Comparison of ENCODE assay signal across 16 cellular contexts in the genomic region with DNA sequence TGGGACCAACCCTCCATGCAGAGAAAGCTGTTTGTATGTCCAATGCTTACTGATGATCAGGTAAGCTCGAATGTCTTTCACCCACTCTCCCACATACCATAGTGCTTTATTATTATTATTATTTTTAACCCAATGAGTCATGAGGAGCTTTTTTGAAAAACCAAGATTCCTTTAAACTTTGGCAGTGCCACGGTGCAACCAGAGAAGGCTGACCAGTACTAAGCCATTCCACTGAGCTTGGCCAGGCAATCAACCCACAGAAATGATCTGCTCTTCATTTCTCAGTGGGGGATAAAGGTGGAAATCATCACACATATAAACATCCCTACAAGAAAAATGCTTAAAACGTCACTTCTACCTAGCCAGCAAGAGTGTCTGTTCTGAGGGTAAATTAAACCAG. TPM values are rescaled to one million over a fixed set of nuclear protein-coding genes. Genes with fewer than 3 reads are reported as not detected.
DNase-seq lines count a peak whose midpoint lies in the region; ATAC-seq, FAIRE-seq and TF ChIP-seq lines count a peak whose summit lies in the region.
"Had no signal": no experiment of that assay in that cellular context is flagged by ENCODE, and none has a peak within 500 bp of the region (broad histone marks: within the 10 kb centered on the region; RNA-seq: fewer than 3 reads in every experiment).

No MANE protein-coding gene starts in this region.

- H3K27ac ChIP-seq in GM23338 (ENCODE audit: low read depth), result peak overlapping the region; percentile 64; the same call in 1 of the 2 replicates
- H3K27ac ChIP-seq in astrocyte (ENCODE audit: low read depth, low read length), result no peak overlapping the region

- CTCF ChIA-PET in activated CD4-positive, alpha-beta memory T cell treated with anti-CD3 and anti-CD28 coated beads, Interleukin-2, amount 10 ng/mL, durations not matched to agents 7 days and 5 days (lab: Charles Lee), result no interaction called here

- no peak overlapping the region for H3K4me3 ChIP-seq in GM23338
- H3K4me3 ChIP-seq in astrocyte (ENCODE audit: insufficient read depth, low read depth, low read length), result no peak overlapping the region
- no peak overlapping the region for H3K4me3 ChIP-seq in choroid plexus epithelial cell (ENCODE audit: low read depth, low read length)

- H3K4me1 ChIP-seq in GM23338 (ENCODE audit: insufficient read depth), result peaks cover 50% of the 10 kb centered on the region
- no peaks in the 10 kb centered on the region for H3K4me1 ChIP-seq in astrocyte (ENCODE audit: insufficient read depth, low read length)

- H3K36me3 Mint-ChIP-seq in GM23338 (ENCODE audit: low read depth) (no peaks in the 10 kb centered on the region), astrocyte (ENCODE audit: low read depth, unreplicated experiment) (no peaks in the 10 kb centered on the region)
- H3K36me3 Mint-ChIP-seq in activated CD4-positive, alpha-beta memory T cell treated with anti-CD3 and anti-CD28 coated beads, Interleukin-2, amount 10 ng/mL, durations not matched to agents 7 days and 5 days (ENCODE audit: low read depth), result no peaks in the 10 kb centered on the region
- H3K36me3 Mint-ChIP-seq: CD4-positive, CD25-positive, alpha-beta regulatory T cell had no signal

- H3K27ac Mint-ChIP-seq in GM23338, result no peak overlapping the region
- H3K27ac Mint-ChIP-seq in astrocyte (ENCODE audit: unreplicated experiment), result no peak overlapping the region
- H3K27ac Mint-ChIP-seq in activated CD4-positive, alpha-beta memory T cell treated with anti-CD3 and anti-CD28 coated beads, Interleukin-2, amount 10 ng/mL, durations not matched to agents 7 days and 5 days, result no peak overlapping the region
- H3K27ac Mint-ChIP-seq: CD4-positive, CD25-positive, alpha-beta regulatory T cell had no signal

- H3K36me3 ChIP-seq in GM23338 (ENCODE audit: insufficient read depth) (no peaks in the 10 kb centered on the region), astrocyte (ENCODE audit: insufficient read depth, low read length) (no peaks in the 10 kb centered on the region)
- H3K36me3 ChIP-seq: BE2C had no signal

- peaks cover 24% of the 10 kb centered on the region for H3K79me2 ChIP-seq in GM23338 (replicated peaks; ENCODE audit: insufficient read depth)
- no peaks in the 10 kb centered on the region for H3K79me2 ChIP-seq in astrocyte (ENCODE audit: insufficient read depth, low read length)

- POLR2A ChIA-PET in activated CD4-positive, alpha-beta memory T cell treated with anti-CD3 and anti-CD28 coated beads, Interleukin-2, amount 10 ng/mL, durations not matched to agents 7 days and 5 days (lab: Charles Lee), result no interaction called here

- H3K9me2 ChIP-seq in GM23338 (ENCODE audit: insufficient read depth), result no peaks in the 10 kb centered on the region

- peak overlapping the region; percentile 19; the same call in 1 of the 2 replicates for H3K4me2 ChIP-seq in GM23338
- H3K4me2 ChIP-seq in astrocyte (ENCODE audit: low read length), result no peak overlapping the region

- H3K9ac ChIP-seq in astrocyte (ENCODE audit: low read length), result no peak overlapping the region

- no peak for FAIRE-seq in astrocyte (lab: Jason Lieb, UNC)
- FAIRE-seq: GM12892, H1 had no signal

- H4K20me1 ChIP-seq in GM23338 (replicated peaks; ENCODE audit: insufficient read depth) (no peaks in the 10 kb centered on the region), astrocyte (ENCODE audit: insufficient read depth, low read length) (no peaks in the 10 kb centered on the region)

- H3K9me3 Mint-ChIP-seq in GM23338 (no peaks in the 10 kb centered on the region), astrocyte (ENCODE audit: unreplicated experiment) (no peaks in the 10 kb centered on the region)
- H3K9me3 Mint-ChIP-seq in activated CD4-positive, alpha-beta memory T cell treated with anti-CD3 and anti-CD28 coated beads, Interleukin-2, amount 10 ng/mL, durations not matched to agents 7 days and 5 days, result no peaks in the 10 kb centered on the region
- H3K9me3 Mint-ChIP-seq: H9 had no signal

- no peaks in the 10 kb centered on the region for H3F3A ChIP-seq in GM23338 (replicated peaks; ENCODE audit: low read depth)

- H2AFZ ChIP-seq in GM23338, result no peak overlapping the region
- H2AFZ ChIP-seq in astrocyte (ENCODE audit: low read depth, low read length), result no peak overlapping the region

- TF ChIP-seq CTCF in GM23338 (conservative IDR thresholded peaks at IDR 0.05; ENCODE audit: low read depth in 2 of 2), result no peak
- TF ChIP-seq CTCF in astrocyte (IDR thresholded peaks at IDR 0.05; ENCODE audit: insufficient read depth, low read depth, low read length), result no peak
- no peak for TF ChIP-seq CTCF in choroid plexus epithelial cell (conservative IDR thresholded peaks at IDR 0.05; ENCODE audit: low read depth, low read length)

- H3K27me3 ChIP-seq in GM23338 (ENCODE audit: insufficient read depth), result no peaks in the 10 kb centered on the region
- no peaks in the 10 kb centered on the region for H3K27me3 ChIP-seq in astrocyte (ENCODE audit: insufficient read depth, low read length)
- H3K27me3 ChIP-seq: BE2C had no signal

- H3K4me1 Mint-ChIP-seq in GM23338 (peaks cover 46% of the 10 kb centered on the region), astrocyte (ENCODE audit: low read depth, unreplicated experiment) (peaks cover 24% of the 10 kb centered on the region)
- H3K4me1 Mint-ChIP-seq in activated CD4-positive, alpha-beta memory T cell treated with anti-CD3 and anti-CD28 coated beads, Interleukin-2, amount 10 ng/mL, durations not matched to agents 7 days and 5 days, result no peaks in the 10 kb centered on the region
- H3K4me1 Mint-ChIP-seq: CD4-positive, CD25-positive, alpha-beta regulatory T cell had no signal

- H3K27me3 Mint-ChIP-seq in GM23338 (ENCODE audit: insufficient read depth, low read depth, poor library complexity) (peaks cover 2% of the 10 kb centered on the region), astrocyte (ENCODE audit: low read depth, unreplicated experiment) (no peaks in the 10 kb centered on the region)
- no peaks in the 10 kb centered on the region for H3K27me3 Mint-ChIP-seq in activated CD4-positive, alpha-beta memory T cell treated with anti-CD3 and anti-CD28 coated beads, Interleukin-2, amount 10 ng/mL, durations not matched to agents 7 days and 5 days
- H3K27me3 Mint-ChIP-seq: CD4-positive, CD25-positive, alpha-beta regulatory T cell had no signal

- H3K4me3 Mint-ChIP-seq in GM23338 (no peak overlapping the region), astrocyte (ENCODE audit: unreplicated experiment) (no peak overlapping the region)
- no peak overlapping the region for H3K4me3 Mint-ChIP-seq in activated CD4-positive, alpha-beta memory T cell treated with anti-CD3 and anti-CD28 coated beads, Interleukin-2, amount 10 ng/mL, durations not matched to agents 7 days and 5 days
- H3K4me3 Mint-ChIP-seq: CD4-positive, CD25-positive, alpha-beta regulatory T cell; H9 had no signal

- DNase-seq in GM23338 (ENCODE audit: low spot score) (no peak), astrocyte (ENCODE audit: low read depth) (peak; percentile 51), choroid plexus epithelial cell (ENCODE audit: low read depth) (peak; percentile 26)
- no peak for DNase-seq in activated CD4-positive, alpha-beta memory T cell treated with anti-CD3 and anti-CD28 coated beads, Interleukin-2, amount 10 ng/mL, durations not matched to agents 7 days and 5 days
- DNase-seq: ACHN; BE2C; C1 segment of cervical spinal cord; CD4-positive, CD25-positive, alpha-beta regulatory T cell; DMS153; DMS79; GDM1; H9 had no signal

- H3K9me3 ChIP-seq in astrocyte (ENCODE audit: insufficient read depth, low read depth, low read length), result no peaks in the 10 kb centered on the region
- H3K9me3 ChIP-seq: BE2C had no signal

- no peak for ATAC-seq in GM23338
- no peak for ATAC-seq in GM21528 (IDR thresholded peaks at IDR 0.05; ENCODE audit: low FRiP score, unreplicated experiment)
- ATAC-seq in HG03159 (IDR thresholded peaks at IDR 0.05; ENCODE audit: unreplicated experiment), result no peak

TF ChIP-seq in GM23338, 12 proteins besides CTCF, POLR2A, EP300 and RAD21 (continues in another document):
- TF ChIP-seq POLR2AphosphoS5 (IDR thresholded peaks at IDR 0.05; ENCODE audit: low read depth), result no peak

RNA-seq across cellular contexts. Expression of a gene that starts 35.5 kb away (rescaled TPM):
- 16.9 and 27.2 TPM in 2 replicates for total RNA-seq in GM23338 (2014; rRNA removed; shearing (Covaris generic))
- 15.6 and 20.5 TPM in 2 replicates for polyA plus RNA-seq in GM23338 (2016; fragmentation: Nextera tagmentation; extraction: Ambion mirVana)
- 15.1 and 19.3 TPM in 2 replicates for total RNA-seq in astrocyte
- total RNA-seq in activated CD4-positive, alpha-beta memory T cell treated with anti-CD3 and anti-CD28 coated beads, Interleukin-2, amount 10 ng/mL, durations not matched to agents 7 days and 5 days, result 1 to 10 TPM; 1.3 to 1.9 TPM

Comparison
In these comparisons a context has a peak if more than half of its experiments do, and no peak if none do; other contexts are left out.
1. DNase-seq: peak in astrocyte (single experiment) and choroid plexus epithelial cell (single experiment); none in GM23338 (single experiment) and activated CD4-positive, alpha-beta memory T cell treated with anti-CD3 and anti-CD28 coated beads, Interleukin-2, amount 10 ng/mL, durations not matched to agents 7 days and 5 days (single experiment).